17 cellular contexts compared by ENCODE assay signal in genomic region chr11:782264-783174, GRCh38. TPM values are rescaled to one million over a fixed set of nuclear protein-coding genes. Genes with fewer than 3 reads are reported as not detected.
A peak's percentile ranks its signal among the peaks of the same experiment; 100 is the strongest.
DNase-seq lines count a peak whose midpoint lies in the region; ATAC-seq, FAIRE-seq and TF ChIP-seq lines count a peak whose summit lies in the region.
"Had no signal": no experiment of that assay in that cellular context is flagged by ENCODE, and none has a peak within 500 bp of the region (broad histone marks: within the 10 kb centered on the region; RNA-seq: fewer than 3 reads in every experiment).

No MANE protein-coding gene starts in this region.

- H3K36me3 ChIP-seq in BLaER1 (peaks cover 41% of the 10 kb centered on the region), HepG2 (replicated peaks in 1 of 2; ENCODE audit: control insufficient read depth in 1 of 2, insufficient read depth in 2 of 2, low read length in 2 of 2) (peaks cover 4 to 10% of the 10 kb centered on the region in 2 experiments; a peak in 3 of 5 replicates)

- H2AFZ ChIP-seq in HepG2 (ENCODE audit: low read length) = no peak overlapping the region

- no peaks in the 10 kb centered on the region for H3K79me2 ChIP-seq in HepG2 (ENCODE audit: insufficient read depth, low read length)

- H3K4me3 ChIP-seq in BLaER1 = no peak overlapping the region
- H3K4me3 ChIP-seq in HepG2 (replicated peaks in 1 of 3; ENCODE audit: insufficient read depth in 1 of 3, low read depth in 2 of 3, low read length in 3 of 3) = no peak overlapping the region
- H3K4me3 ChIP-seq: A549, left lung had no signal

- no peaks in the 10 kb centered on the region for H3K27me3 Mint-ChIP-seq in WTC11 (ENCODE audit: low read depth)
- no peaks in the 10 kb centered on the region for H3K27me3 Mint-ChIP-seq in activated T-helper 2 cell treated with anti-CD3 and anti-CD28 coated beads, Interferon-gamma antibody, Interleukin-2, Interleukin-4, amounts not matched to agents 10 μg/mL and 5 μg/mL and 100 μg/mL, durations not matched to agents 14 hours and 24 hours and 36 hours (ENCODE audit: low read depth)

- peaks cover 14% of the 10 kb centered on the region; the same call in 1 of the 2 replicates for H4K20me1 ChIP-seq in BLaER1
- H4K20me1 ChIP-seq in HepG2 (ENCODE audit: insufficient read depth, low read length) = no peaks in the 10 kb centered on the region

- H3K4me3 Mint-ChIP-seq in WTC11 = peak overlapping the region; percentile 52
- no peak overlapping the region for H3K4me3 Mint-ChIP-seq in activated T-helper 2 cell treated with anti-CD3 and anti-CD28 coated beads, Interferon-gamma antibody, Interleukin-2, Interleukin-4, amounts not matched to agents 10 μg/mL and 5 μg/mL and 100 μg/mL, durations not matched to agents 14 hours and 24 hours and 36 hours (ENCODE audit: low read depth)

- TF ChIP-seq RAD21 in HepG2 (CRISPR knock-in tag; IDR thresholded peaks at IDR 0.05) = no peak

- H3K4me1 ChIP-seq in BLaER1 (peaks cover 71% of the 10 kb centered on the region), HepG2 (ENCODE audit: insufficient read depth, low read length) (peaks cover 19% of the 10 kb centered on the region)

- no peaks in the 10 kb centered on the region for H3K27me3 ChIP-seq in BLaER1
- H3K27me3 ChIP-seq in HepG2 (ENCODE audit: control insufficient read depth in 1 of 2, insufficient read depth in 2 of 2, low read length in 2 of 2) = no peaks in the 10 kb centered on the region

- TF ChIP-seq POLR2A in HepG2 (IDR thresholded peaks at IDR 0.05; ENCODE audit: insufficient read depth in 1 of 2, low read depth in 2 of 2, low read length in 2 of 2) = no peak

- no peak overlapping the region for H3K27ac ChIP-seq in BLaER1
- no peak overlapping the region for H3K27ac ChIP-seq in HepG2 (ENCODE audit: extremely low read length, insufficient read depth, low read length)
- H3K27ac ChIP-seq: A549, left lung had no signal

- no TSS peak for BruUV-seq in HepG2 (replicated peaks; lab: Mats Ljungman, UMichigan)

- H3K36me3 Mint-ChIP-seq in WTC11 = peaks cover 12% of the 10 kb centered on the region
- peaks cover 21% of the 10 kb centered on the region for H3K36me3 Mint-ChIP-seq in activated T-helper 2 cell treated with anti-CD3 and anti-CD28 coated beads, Interferon-gamma antibody, Interleukin-2, Interleukin-4, amounts not matched to agents 10 μg/mL and 5 μg/mL and 100 μg/mL, durations not matched to agents 14 hours and 24 hours and 36 hours (ENCODE audit: low read depth)

- DNase-seq in WTC11 (ENCODE audit: low spot score) (no peak), HepG2 (ENCODE audit: low spot score) (no peak), DMS 273 treated with DMSO at 0.1 percent for 48 hours (lab: John Stamatoyannopoulos, UW) (no peak), omental fat pad (ENCODE audit: low spot score) (no peak)
- DNase-seq in activated T-helper 2 cell treated with anti-CD3 and anti-CD28 coated beads, Interferon-gamma antibody, Interleukin-2, Interleukin-4, amounts not matched to agents 10 μg/mL and 5 μg/mL and 100 μg/mL, durations not matched to agents 14 hours and 24 hours and 36 hours (ENCODE audit: low spot score) = no peak
- DNase-seq: activated gamma-delta T cell; KG1; stimulated activated CD4-positive, alpha-beta T cell treated with anti-CD3 and anti-CD28 coated beads, Interleukin-1b, Interleukin-23, amount 100 ng/mL, for 48 hours; T1000 had no signal

- H3K9ac ChIP-seq in BLaER1 (no peak overlapping the region; the same call in none of the 2 replicates), HepG2 (ENCODE audit: insufficient read depth, low read depth, low read length) (no peak overlapping the region)

- TF ChIP-seq CTCF in WTC11 (IDR thresholded peaks at IDR 0.05) (no peak), HepG2 (CRISPR knock-in tag; IDR thresholded peaks at IDR 0.05) (no peak), omental fat pad (IDR thresholded peaks at IDR 0.05) (no peak)

- H3K4me2 ChIP-seq in BLaER1 (peak overlapping the region; percentile 39), HepG2 (ENCODE audit: low read depth, low read length) (no peak overlapping the region)
- H3K4me2 ChIP-seq: A549 had no signal

- peaks cover 28% of the 10 kb centered on the region for H3K4me1 Mint-ChIP-seq in WTC11
- H3K4me1 Mint-ChIP-seq in activated T-helper 2 cell treated with anti-CD3 and anti-CD28 coated beads, Interferon-gamma antibody, Interleukin-2, Interleukin-4, amounts not matched to agents 10 μg/mL and 5 μg/mL and 100 μg/mL, durations not matched to agents 14 hours and 24 hours and 36 hours (ENCODE audit: low read depth) = peaks cover 9% of the 10 kb centered on the region

- H3K9me3 Mint-ChIP-seq in WTC11 = no peaks in the 10 kb centered on the region
- H3K9me3 Mint-ChIP-seq in activated T-helper 2 cell treated with anti-CD3 and anti-CD28 coated beads, Interferon-gamma antibody, Interleukin-2, Interleukin-4, amounts not matched to agents 10 μg/mL and 5 μg/mL and 100 μg/mL, durations not matched to agents 14 hours and 24 hours and 36 hours = no peaks in the 10 kb centered on the region

- POLR2A ChIA-PET in WTC11 (lab: Charles Lee) (interaction anchor here (1.1 to 1.7 kb wide), 2 partner anchors 11 to 14 kb away, joined by 5 to 8 read pairs; no protein-coding TSS in a partner anchor), HepG2 (lab: Yijun Ruan, JAX) (no interaction called here)

- WGBS in HepG2 (ENCODE audit: low lambda C conversion rate) = 96% methylated on average over 17 of the region's 36 CpGs

- in situ Hi-C loops in HepG2 (cut with HindIII; ENCODE audit: extremely low pct_ligation_motif_present, low pct_unique_long_range_greater_than_20kb) = no loop called here

- TF ChIP-seq EP300 in HepG2 (IDR thresholded peaks at IDR 0.05; ENCODE audit: low read depth in 2 of 2, low read length in 2 of 2) (no peak), HepG2 (CRISPR knock-in tag; IDR thresholded peaks at IDR 0.05; ENCODE audit: borderline replicate concordance) (no peak)

- intact Hi-C loops in HepG2 (cut with micrococcal nuclease; ENCODE audit: unreplicated experiment) = no loop called here
- intact Hi-C loops in activated T-helper 2 cell treated with anti-CD3 and anti-CD28 coated beads, Interferon-gamma antibody, Interleukin-2, Interleukin-4, amounts not matched to agents 10 μg/mL and 5 μg/mL and 100 μg/mL, durations not matched to agents 14 hours and 24 hours and 36 hours (cut with micrococcal nuclease) = no loop called here

- no peak for ATAC-seq in WTC11
- no peak for ATAC-seq in HepG2
- ATAC-seq in omental fat pad (ENCODE audit: low FRiP score) = no peak

- FAIRE-seq in HepG2 (lab: Jason Lieb, UNC) = no peak
- FAIRE-seq: A549 had no signal

- H3K27ac Mint-ChIP-seq in WTC11 = peak overlapping the region; percentile 68; the same call in 1 of the 2 replicates
- no peak overlapping the region for H3K27ac Mint-ChIP-seq in activated T-helper 2 cell treated with anti-CD3 and anti-CD28 coated beads, Interferon-gamma antibody, Interleukin-2, Interleukin-4, amounts not matched to agents 10 μg/mL and 5 μg/mL and 100 μg/mL, durations not matched to agents 14 hours and 24 hours and 36 hours

- CTCF ChIA-PET in WTC11 (lab: Charles Lee) (interaction anchor here (0.6 to 3.3 kb wide), 23 partner anchors 10 to 229 kb away, joined by 3 to 13 read pairs (median 3); partner anchors contain the start of genes RPLP2, SLC25A22 and TMEM80), HepG2 (lab: Yijun Ruan, JAX; ENCODE audit: low intra/inter-chr PET ratio, low total read pairs) (no interaction called here)

- no peaks in the 10 kb centered on the region for H3K9me3 ChIP-seq in BLaER1
- H3K9me3 ChIP-seq in HepG2 (ENCODE audit: low read length) = no peaks in the 10 kb centered on the region
- H3K9me3 ChIP-seq: A549, left lung had no signal

RNA-seq across cellular contexts. Expression of gene GATD1, which starts 5.2 kb away (rescaled TPM):
- total RNA-seq in WTC11 (2021) = 81.9 to 87.6 TPM (median 87.5 TPM) in 3 replicates
- total RNA-seq in HepG2 (2016; rRNA removed; fragmentation: Illumina TruSeq; extraction: Trizol) = 35.8 and 60.5 TPM in 2 replicates
- 8.1 and 9.3 TPM in 2 replicates for total RNA-seq in HepG2 (2016; cell fraction: cytosol; rRNA removed; fragmentation: Illumina TruSeq; extraction: Trizol; ENCODE audit: low read depth)
- 33.7 and 52.3 TPM in 2 replicates for total RNA-seq in HepG2 (2016; cell fraction: insoluble cytoplasmic fraction; rRNA removed; fragmentation: Illumina TruSeq; extraction: Trizol)
- 20.6 and 22.3 TPM in 2 replicates for total RNA-seq in HepG2 (2016; cell fraction: membrane; rRNA removed; fragmentation: Illumina TruSeq; extraction: Trizol)
- 42.6 and 48.3 TPM in 2 replicates for total RNA-seq in HepG2 (2016; cell fraction: nucleus; rRNA removed; fragmentation: Illumina TruSeq; extraction: Trizol)
- polyA plus RNA-seq in HepG2 (2011; rRNA removed) = 31.3 and 40.0 TPM in 2 replicates
- 18.2 and 31.2 TPM in 2 replicates for polyA plus RNA-seq in HepG2 (2011; cell fraction: cytosol; rRNA removed)
- polyA plus RNA-seq in HepG2 (2011; cell fraction: nucleus; rRNA removed) = 244 and 302 TPM in 2 replicates
- 22.2 and 27.6 TPM in 2 replicates for polyA plus RNA-seq in HepG2 (2012)
- 7.3 and 8.3 TPM in 2 replicates for polyA plus RNA-seq in HepG2 (2016; cell fraction: cytosol; fragmentation: Illumina TruSeq; extraction: Trizol; ENCODE audit: low read depth)
- polyA plus RNA-seq in HepG2 (2016; cell fraction: insoluble cytoplasmic fraction; fragmentation: Illumina TruSeq; extraction: Trizol; ENCODE audit: low read depth) = 29.8 and 37.5 TPM in 2 replicates
- 10.4 and 13.8 TPM in 2 replicates for polyA plus RNA-seq in HepG2 (2016; cell fraction: membrane; fragmentation: Illumina TruSeq; extraction: Trizol; ENCODE audit: low read depth)
- polyA plus RNA-seq in HepG2 (2016; cell fraction: nucleus; fragmentation: Illumina TruSeq; extraction: Trizol; ENCODE audit: insufficient read depth, low read depth) = 92.6 and 114 TPM in 2 replicates
- 20.9 and 51.8 TPM in 2 replicates for polyA minus RNA-seq in HepG2 (2011; rRNA and poly(A)+ RNA removed; ENCODE audit: low replicate concordance)
- 15.0 and 21.0 TPM in 2 replicates for polyA minus RNA-seq in HepG2 (2011; cell fraction: cytosol; rRNA and poly(A)+ RNA removed)
- 25.6 and 29.0 TPM in 2 replicates for polyA minus RNA-seq in HepG2 (2011; cell fraction: nucleus; rRNA and poly(A)+ RNA removed)
- 68.0 and 75.2 TPM in 2 replicates for total RNA-seq in activated T-helper 2 cell treated with anti-CD3 and anti-CD28 coated beads, Interferon-gamma antibody, Interleukin-2, Interleukin-4, amounts not matched to agents 10 μg/mL and 5 μg/mL and 100 μg/mL, durations not matched to agents 14 hours and 24 hours and 36 hours
- total RNA-seq in omental fat pad = 10 to 100 TPM; 12.5 to 19.8 (median 15.1) TPM

RNA-seq across cellular contexts. Expression of gene CEND1, which starts 7.4 kb away (rescaled TPM):
- total RNA-seq in WTC11 (2021) = 2.0 to 3.1 TPM (median 2.7 TPM) in 3 replicates
- total RNA-seq in HepG2 (2016; rRNA removed; fragmentation: Illumina TruSeq; extraction: Trizol) = not detected in 2 replicates
- not detected in 2 replicates for total RNA-seq in HepG2 (2016; cell fraction: cytosol; rRNA removed; fragmentation: Illumina TruSeq; extraction: Trizol; ENCODE audit: low read depth)
- total RNA-seq in HepG2 (2016; cell fraction: insoluble cytoplasmic fraction; rRNA removed; fragmentation: Illumina TruSeq; extraction: Trizol) = not detected in 2 replicates
- total RNA-seq in HepG2 (2016; cell fraction: membrane; rRNA removed; fragmentation: Illumina TruSeq; extraction: Trizol) = not detected in 2 replicates
- total RNA-seq in HepG2 (2016; cell fraction: nucleus; rRNA removed; fragmentation: Illumina TruSeq; extraction: Trizol) = not detected in 2 replicates
- not detected in 2 replicates for polyA plus RNA-seq in HepG2 (2011; rRNA removed)
- polyA plus RNA-seq in HepG2 (2011; cell fraction: cytosol; rRNA removed) = not detected in 2 replicates
- polyA plus RNA-seq in HepG2 (2011; cell fraction: nucleus; rRNA removed) = 0.07 TPM in 1 of 2 replicates, not detected in the other
- polyA plus RNA-seq in HepG2 (2012) = 0.11 TPM in 1 of 2 replicates, not detected in the other
- polyA plus RNA-seq in HepG2 (2016; cell fraction: cytosol; fragmentation: Illumina TruSeq; extraction: Trizol; ENCODE audit: low read depth) = not detected in 2 replicates
- not detected in 2 replicates for polyA plus RNA-seq in HepG2 (2016; cell fraction: insoluble cytoplasmic fraction; fragmentation: Illumina TruSeq; extraction: Trizol; ENCODE audit: low read depth)
- polyA plus RNA-seq in HepG2 (2016; cell fraction: membrane; fragmentation: Illumina TruSeq; extraction: Trizol; ENCODE audit: low read depth) = not detected in 2 replicates
- polyA plus RNA-seq in HepG2 (2016; cell fraction: nucleus; fragmentation: Illumina TruSeq; extraction: Trizol; ENCODE audit: insufficient read depth, low read depth) = not detected in 2 replicates
- polyA minus RNA-seq in HepG2 (2011; rRNA and poly(A)+ RNA removed; ENCODE audit: low replicate concordance) = not detected in 2 replicates
- polyA minus RNA-seq in HepG2 (2011; cell fraction: cytosol; rRNA and poly(A)+ RNA removed) = not detected in 2 replicates
- not detected in 2 replicates for polyA minus RNA-seq in HepG2 (2011; cell fraction: nucleus; rRNA and poly(A)+ RNA removed)
- 2.2 and 2.6 TPM in 2 replicates for total RNA-seq in activated T-helper 2 cell treated with anti-CD3 and anti-CD28 coated beads, Interferon-gamma antibody, Interleukin-2, Interleukin-4, amounts not matched to agents 10 μg/mL and 5 μg/mL and 100 μg/mL, durations not matched to agents 14 hours and 24 hours and 36 hours
- not detected for total RNA-seq in omental fat pad
- total RNA-seq: aorta, mononuclear cell, osteoblast, sciatic nerve, urinary bladder had no signal

RNA-seq across cellular contexts. Expression of gene SLC25A22, which starts 15.6 kb away (rescaled TPM):
- total RNA-seq in WTC11 (2021) = 35.0 to 44.8 TPM (median 36.7 TPM) in 3 replicates
- total RNA-seq in HepG2 (2016; rRNA removed; fragmentation: Illumina TruSeq; extraction: Trizol) = 8.0 and 12.4 TPM in 2 replicates
- 4.2 and 5.7 TPM in 2 replicates for total RNA-seq in HepG2 (2016; cell fraction: cytosol; rRNA removed; fragmentation: Illumina TruSeq; extraction: Trizol; ENCODE audit: low read depth)
- total RNA-seq in HepG2 (2016; cell fraction: insoluble cytoplasmic fraction; rRNA removed; fragmentation: Illumina TruSeq; extraction: Trizol) = 8.0 and 11.4 TPM in 2 replicates
- total RNA-seq in HepG2 (2016; cell fraction: membrane; rRNA removed; fragmentation: Illumina TruSeq; extraction: Trizol) = 8.3 and 9.2 TPM in 2 replicates
- total RNA-seq in HepG2 (2016; cell fraction: nucleus; rRNA removed; fragmentation: Illumina TruSeq; extraction: Trizol) = 7.7 and 9.2 TPM in 2 replicates
- polyA plus RNA-seq in HepG2 (2011; rRNA removed) = 19.2 and 20.5 TPM in 2 replicates
- polyA plus RNA-seq in HepG2 (2011; cell fraction: cytosol; rRNA removed) = 5.9 and 7.9 TPM in 2 replicates
- polyA plus RNA-seq in HepG2 (2011; cell fraction: nucleus; rRNA removed) = 50.3 and 61.9 TPM in 2 replicates
- 7.5 and 11.4 TPM in 2 replicates for polyA plus RNA-seq in HepG2 (2012)
- polyA plus RNA-seq in HepG2 (2016; cell fraction: cytosol; fragmentation: Illumina TruSeq; extraction: Trizol; ENCODE audit: low read depth) = 2.6 and 3.7 TPM in 2 replicates
- 13.5 and 14.7 TPM in 2 replicates for polyA plus RNA-seq in HepG2 (2016; cell fraction: insoluble cytoplasmic fraction; fragmentation: Illumina TruSeq; extraction: Trizol; ENCODE audit: low read depth)
- 8.3 and 8.7 TPM in 2 replicates for polyA plus RNA-seq in HepG2 (2016; cell fraction: membrane; fragmentation: Illumina TruSeq; extraction: Trizol; ENCODE audit: low read depth)
- 25.5 and 28.7 TPM in 2 replicates for polyA plus RNA-seq in HepG2 (2016; cell fraction: nucleus; fragmentation: Illumina TruSeq; extraction: Trizol; ENCODE audit: insufficient read depth, low read depth)
- 19.4 and 40.7 TPM in 2 replicates for polyA minus RNA-seq in HepG2 (2011; rRNA and poly(A)+ RNA removed; ENCODE audit: low replicate concordance)
- polyA minus RNA-seq in HepG2 (2011; cell fraction: cytosol; rRNA and poly(A)+ RNA removed) = 8.5 and 14.7 TPM in 2 replicates
- polyA minus RNA-seq in HepG2 (2011; cell fraction: nucleus; rRNA and poly(A)+ RNA removed) = 14.9 and 16.0 TPM in 2 replicates
- total RNA-seq in activated T-helper 2 cell treated with anti-CD3 and anti-CD28 coated beads, Interferon-gamma antibody, Interleukin-2, Interleukin-4, amounts not matched to agents 10 μg/mL and 5 μg/mL and 100 μg/mL, durations not matched to agents 14 hours and 24 hours and 36 hours = 58.7 and 64.5 TPM in 2 replicates
- total RNA-seq in omental fat pad = 10 to 100 TPM in 3 of 4 donors, 1 to 10 TPM in 1; 7.5 to 21.9 (median 12.7) TPM

RNA-seq across cellular contexts. Expression of gene PIDD1, which starts 22.5 kb away (rescaled TPM):
- total RNA-seq in WTC11 (2021) = 54.9 to 59.4 TPM (median 56.8 TPM) in 3 replicates
- total RNA-seq in HepG2 (2016; rRNA removed; fragmentation: Illumina TruSeq; extraction: Trizol) = 7.9 and 16.0 TPM in 2 replicates
- 3.5 and 4.1 TPM in 2 replicates for total RNA-seq in HepG2 (2016; cell fraction: cytosol; rRNA removed; fragmentation: Illumina TruSeq; extraction: Trizol; ENCODE audit: low read depth)
- total RNA-seq in HepG2 (2016; cell fraction: insoluble cytoplasmic fraction; rRNA removed; fragmentation: Illumina TruSeq; extraction: Trizol) = 8.8 and 17.2 TPM in 2 replicates
- 7.4 and 7.9 TPM in 2 replicates for total RNA-seq in HepG2 (2016; cell fraction: membrane; rRNA removed; fragmentation: Illumina TruSeq; extraction: Trizol)
- 17.2 and 22.2 TPM in 2 replicates for total RNA-seq in HepG2 (2016; cell fraction: nucleus; rRNA removed; fragmentation: Illumina TruSeq; extraction: Trizol)
- 14.3 and 17.7 TPM in 2 replicates for polyA plus RNA-seq in HepG2 (2011; rRNA removed)
- polyA plus RNA-seq in HepG2 (2011; cell fraction: cytosol; rRNA removed) = 5.0 and 12.7 TPM in 2 replicates
- polyA plus RNA-seq in HepG2 (2011; cell fraction: nucleus; rRNA removed) = 234 and 353 TPM in 2 replicates
- polyA plus RNA-seq in HepG2 (2012) = 6.8 and 9.8 TPM in 2 replicates
- 3.7 and 3.9 TPM in 2 replicates for polyA plus RNA-seq in HepG2 (2016; cell fraction: cytosol; fragmentation: Illumina TruSeq; extraction: Trizol; ENCODE audit: low read depth)
- polyA plus RNA-seq in HepG2 (2016; cell fraction: insoluble cytoplasmic fraction; fragmentation: Illumina TruSeq; extraction: Trizol; ENCODE audit: low read depth) = 12.6 and 15.2 TPM in 2 replicates
- 7.8 and 9.8 TPM in 2 replicates for polyA plus RNA-seq in HepG2 (2016; cell fraction: membrane; fragmentation: Illumina TruSeq; extraction: Trizol; ENCODE audit: low read depth)
- polyA plus RNA-seq in HepG2 (2016; cell fraction: nucleus; fragmentation: Illumina TruSeq; extraction: Trizol; ENCODE audit: insufficient read depth, low read depth) = 93.2 and 101 TPM in 2 replicates
- 2.9 and 14.9 TPM in 2 replicates for polyA minus RNA-seq in HepG2 (2011; rRNA and poly(A)+ RNA removed; ENCODE audit: low replicate concordance)
- 3.4 and 7.0 TPM in 2 replicates for polyA minus RNA-seq in HepG2 (2011; cell fraction: cytosol; rRNA and poly(A)+ RNA removed)
- polyA minus RNA-seq in HepG2 (2011; cell fraction: nucleus; rRNA and poly(A)+ RNA removed) = 19.3 TPM in 2 replicates
- 27.3 and 27.6 TPM in 2 replicates for total RNA-seq in activated T-helper 2 cell treated with anti-CD3 and anti-CD28 coated beads, Interferon-gamma antibody, Interleukin-2, Interleukin-4, amounts not matched to agents 10 μg/mL and 5 μg/mL and 100 μg/mL, durations not matched to agents 14 hours and 24 hours and 36 hours
- total RNA-seq in omental fat pad = 10 to 100 TPM in 1 of 4 donors, 1 to 10 TPM in 3; 7.1 to 22.9 (median 8.3) TPM

RNA-seq across cellular contexts. Expression of gene RPLP2, which starts 27.2 kb away (rescaled TPM):
- total RNA-seq in WTC11 (2021) (2,582 to 2,814 TPM (median 2,761 TPM) in 3 replicates), HepG2 (2016; rRNA removed; fragmentation: Illumina TruSeq; extraction: Trizol) (2,049 and 2,106 TPM in 2 replicates), omental fat pad (1,000 to 10,000 TPM in 1 of 4 donors, 100 to 1,000 TPM in 3; 555 to 1,150 (median 858) TPM)
- 3,126 and 3,282 TPM in 2 replicates for total RNA-seq in HepG2 (2016; cell fraction: cytosol; rRNA removed; fragmentation: Illumina TruSeq; extraction: Trizol; ENCODE audit: low read depth)
- total RNA-seq in HepG2 (2016; cell fraction: insoluble cytoplasmic fraction; rRNA removed; fragmentation: Illumina TruSeq; extraction: Trizol) = 1,870 and 2,048 TPM in 2 replicates
- 3,967 and 4,265 TPM in 2 replicates for total RNA-seq in HepG2 (2016; cell fraction: membrane; rRNA removed; fragmentation: Illumina TruSeq; extraction: Trizol)
- 735 and 852 TPM in 2 replicates for total RNA-seq in HepG2 (2016; cell fraction: nucleus; rRNA removed; fragmentation: Illumina TruSeq; extraction: Trizol)
- polyA plus RNA-seq in HepG2 (2011; rRNA removed) = 895 and 978 TPM in 2 replicates
- polyA plus RNA-seq in HepG2 (2011; cell fraction: cytosol; rRNA removed) = 1,028 and 2,692 TPM in 2 replicates
- 723 and 858 TPM in 2 replicates for polyA plus RNA-seq in HepG2 (2011; cell fraction: nucleus; rRNA removed)
- polyA plus RNA-seq in HepG2 (2012) = 1,506 and 2,284 TPM in 2 replicates
- 3,287 and 3,430 TPM in 2 replicates for polyA plus RNA-seq in HepG2 (2016; cell fraction: cytosol; fragmentation: Illumina TruSeq; extraction: Trizol; ENCODE audit: low read depth)
- polyA plus RNA-seq in HepG2 (2016; cell fraction: insoluble cytoplasmic fraction; fragmentation: Illumina TruSeq; extraction: Trizol; ENCODE audit: low read depth) = 1,412 and 1,584 TPM in 2 replicates
- polyA plus RNA-seq in HepG2 (2016; cell fraction: membrane; fragmentation: Illumina TruSeq; extraction: Trizol; ENCODE audit: low read depth) = 3,687 and 3,698 TPM in 2 replicates
- polyA plus RNA-seq in HepG2 (2016; cell fraction: nucleus; fragmentation: Illumina TruSeq; extraction: Trizol; ENCODE audit: insufficient read depth, low read depth) = 1,014 and 1,045 TPM in 2 replicates
- 472 and 1,216 TPM in 2 replicates for polyA minus RNA-seq in HepG2 (2011; rRNA and poly(A)+ RNA removed; ENCODE audit: low replicate concordance)
- 793 and 848 TPM in 2 replicates for polyA minus RNA-seq in HepG2 (2011; cell fraction: cytosol; rRNA and poly(A)+ RNA removed)
- 188 and 248 TPM in 2 replicates for polyA minus RNA-seq in HepG2 (2011; cell fraction: nucleus; rRNA and poly(A)+ RNA removed)
- 2,210 and 2,217 TPM in 2 replicates for total RNA-seq in activated T-helper 2 cell treated with anti-CD3 and anti-CD28 coated beads, Interferon-gamma antibody, Interleukin-2, Interleukin-4, amounts not matched to agents 10 μg/mL and 5 μg/mL and 100 μg/mL, durations not matched to agents 14 hours and 24 hours and 36 hours
